8 cellular contexts compared by ENCODE assay signal in genomic region chr6:28446818-28447511, GRCh38. TPM values are rescaled to one million over a fixed set of nuclear protein-coding genes. Genes with fewer than 3 reads are reported as not detected.
DNase-seq lines count a peak whose midpoint lies in the region; ATAC-seq and TF ChIP-seq lines count a peak whose summit lies in the region.

No MANE protein-coding gene starts in this region.

- H3K4me1 ChIP-seq in CD4-positive, CD25-positive, alpha-beta regulatory T cell (ENCODE audit: control insufficient read depth, insufficient read depth, low read length, poor library complexity, severe bottlenecking): peaks cover 20% of the 10 kb centered on the region

- H3K27me3 Mint-ChIP-seq in CD4-positive, CD25-positive, alpha-beta regulatory T cell: peaks cover 50% of the 10 kb centered on the region
- H3K27me3 Mint-ChIP-seq in nephron progenitor cell (ENCODE audit: low read depth, poor library complexity): peaks cover 26% of the 10 kb centered on the region

- H3K4me3 Mint-ChIP-seq in CD4-positive, CD25-positive, alpha-beta regulatory T cell: peak overlapping the region in 3 of 4 donors; percentile 4 to 66 (median 58)
- peak overlapping the region; percentile 85 for H3K4me3 Mint-ChIP-seq in nephron progenitor cell

- H3K9me3 ChIP-seq in CD4-positive, CD25-positive, alpha-beta regulatory T cell (ENCODE audit: control insufficient read depth in 2 of 2, low read length in 2 of 2): peaks cover 3 to 19% of the 10 kb centered on the region in 2 experiments

- H3K27me3 ChIP-seq in CD4-positive, CD25-positive, alpha-beta regulatory T cell (ENCODE audit: control insufficient read depth, insufficient read depth, low read length): peaks cover 16% of the 10 kb centered on the region

- DNase-seq in CD4-positive, CD25-positive, alpha-beta regulatory T cell: peak in 1 of 3 donors; percentile 10
- DNase-seq in KBM-7 (peak; percentile 49), choroid plexus epithelial cell (ENCODE audit: low read depth) (peak; percentile 18), nephron progenitor cell (peak; percentile 68), cerebellar nuclear complex (lab: John Stamatoyannopoulos, UW) (no peak), NCI-H2171 treated with DMSO at 0.1 percent for 48 hours (lab: John Stamatoyannopoulos, UW) (no peak)

- H3K9me3 Mint-ChIP-seq in CD4-positive, CD25-positive, alpha-beta regulatory T cell: peaks cover 0 to 6% (median 2%) of the 10 kb centered on the region in 7 donors
- peaks cover 10% of the 10 kb centered on the region for H3K9me3 Mint-ChIP-seq in nephron progenitor cell

- no peak for ATAC-seq in CD4-positive, CD25-positive, alpha-beta regulatory T cell (ENCODE audit: low read depth in 2 of 2)
- ATAC-seq in HG02642 (IDR thresholded peaks at IDR 0.05; ENCODE audit: poor library complexity, unreplicated experiment) (no peak), HG03442 (IDR thresholded peaks at IDR 0.05; ENCODE audit: unreplicated experiment) (no peak)

- peaks cover 14 to 36% (median 18%) of the 10 kb centered on the region in 4 donors for H3K4me1 Mint-ChIP-seq in CD4-positive, CD25-positive, alpha-beta regulatory T cell
- peaks cover 11% of the 10 kb centered on the region for H3K4me1 Mint-ChIP-seq in nephron progenitor cell

- in situ Hi-C loops in KBM-7 (cut with MboI; ENCODE audit: low pct_unique_long_range_greater_than_20kb, low sequenced_read_pairs): no loop called here

- peak overlapping the region; percentile 23 for H3K4me3 ChIP-seq in CD4-positive, CD25-positive, alpha-beta regulatory T cell (ENCODE audit: low read depth, low read length)
- H3K4me3 ChIP-seq in choroid plexus epithelial cell (ENCODE audit: low read depth, low read length): peak overlapping the region; percentile 66

- peak overlapping the region in 1 of 3 donors; percentile 63 for H3K27ac Mint-ChIP-seq in CD4-positive, CD25-positive, alpha-beta regulatory T cell
- peak overlapping the region; percentile 33 for H3K27ac Mint-ChIP-seq in nephron progenitor cell

- no peaks in the 10 kb centered on the region for H3K36me3 ChIP-seq in CD4-positive, CD25-positive, alpha-beta regulatory T cell (ENCODE audit: control insufficient read depth, insufficient read depth, low read length)

- TF ChIP-seq CTCF in choroid plexus epithelial cell (conservative IDR thresholded peaks at IDR 0.05; ENCODE audit: low read depth, low read length) (no peak), nephron progenitor cell (IDR thresholded peaks at IDR 0.05) (no peak)

- no peaks in the 10 kb centered on the region for H3K36me3 Mint-ChIP-seq in CD4-positive, CD25-positive, alpha-beta regulatory T cell
- H3K36me3 Mint-ChIP-seq in nephron progenitor cell (ENCODE audit: low read depth): no peaks in the 10 kb centered on the region

- no peak overlapping the region for H3K27ac ChIP-seq in CD4-positive, CD25-positive, alpha-beta regulatory T cell (ENCODE audit: insufficient read depth, low read length, poor library complexity, severe bottlenecking)

RNA-seq across cellular contexts. Expression of gene ZSCAN23, which starts 3.7 kb away (rescaled TPM):
- 0.69 TPM for total RNA-seq in CD4-positive, CD25-positive, alpha-beta regulatory T cell
- polyA plus RNA-seq in CD4-positive, CD25-positive, alpha-beta regulatory T cell: under 1 TPM in 2 of 4 donors, not detected in 2; 0.09 to 0.13 TPM

RNA-seq across cellular contexts. Expression of gene ZSCAN12, which starts 47.4 kb away (rescaled TPM):
- total RNA-seq in CD4-positive, CD25-positive, alpha-beta regulatory T cell: 2.7 TPM
- 1 to 10 TPM; 1.2 to 2.2 (median 1.7) TPM for polyA plus RNA-seq in CD4-positive, CD25-positive, alpha-beta regulatory T cell

Comparison
In these comparisons a context has a peak if more than half of its experiments do, and no peak if none do; other contexts are left out.
1. DNase-seq: peak in KBM-7 (single experiment), choroid plexus epithelial cell (single experiment) and nephron progenitor cell (single experiment); none in cerebellar nuclear complex (0 of 2) and NCI-H2171 treated with DMSO at 0.1 percent for 48 hours (single experiment).